In the genomic region with DNA sequence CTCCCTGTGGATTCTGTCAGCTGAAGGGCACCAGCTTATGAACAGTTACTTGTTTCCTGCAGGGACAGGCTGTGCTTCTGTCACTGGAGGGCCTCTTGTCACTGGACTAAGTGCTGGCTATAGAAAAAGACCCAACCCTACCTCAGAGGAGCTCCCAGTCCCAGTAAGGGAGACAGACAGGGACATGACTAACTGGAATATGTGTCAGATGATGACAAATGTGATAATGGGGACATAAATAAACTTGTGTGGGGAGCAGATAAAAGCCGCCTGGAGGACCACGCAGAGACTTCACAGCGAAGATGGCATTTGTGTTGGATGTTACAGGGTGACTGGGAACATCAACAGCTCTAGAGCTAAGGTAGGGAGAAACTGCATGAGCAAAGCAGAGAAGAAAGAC, we compare ENCODE assay signal across 17 cellular contexts.
A peak's percentile ranks its signal among the peaks of the same experiment; 100 is the strongest.
DNase-seq lines count a peak whose midpoint lies in the region; ATAC-seq, FAIRE-seq and TF ChIP-seq lines count a peak whose summit lies in the region.
"Had no signal": no experiment of that assay in that cellular context is flagged by ENCODE, and none has a peak within 500 bp of the region (broad histone marks: within the 10 kb centered on the region; RNA-seq: fewer than 3 reads in every experiment).

No MANE protein-coding gene starts in this region.

- H3K27ac Mint-ChIP-seq in activated naive CD4-positive, alpha-beta T cell treated with anti-CD3 and anti-CD28 coated beads, Interleukin-2, amount 50 U/mL, for 72 hours = peak overlapping the region; percentile 3 to 6
- H3K27ac Mint-ChIP-seq in effector memory CD8-positive, alpha-beta T cell = peak overlapping the region; percentile 8 to 18
- peak overlapping the region; percentile 4 to 65 (median 32) for H3K27ac Mint-ChIP-seq in immature natural killer cell
- no peak overlapping the region for H3K27ac Mint-ChIP-seq in activated T-helper 17 cell treated with anti-CD3 and anti-CD28 coated beads, Interleukin-2, amount 50 U/mL, for 72 hours

- peaks cover 6 to 11% of the 10 kb centered on the region in 2 donors for H3K4me1 Mint-ChIP-seq in effector memory CD8-positive, alpha-beta T cell (ENCODE audit: low read depth in 2 of 2)
- H3K4me1 Mint-ChIP-seq in immature natural killer cell = peaks cover 35 to 52% of the 10 kb centered on the region in 2 donors
- H3K4me1 Mint-ChIP-seq in activated T-helper 17 cell treated with anti-CD3 and anti-CD28 coated beads, Interleukin-2, amount 50 U/mL, for 72 hours = no peaks in the 10 kb centered on the region

- ATAC-seq in activated naive CD4-positive, alpha-beta T cell treated with anti-CD3 and anti-CD28 coated beads, Interleukin-2, amount 50 U/mL, for 72 hours = no peak
- no peak for ATAC-seq in effector memory CD8-positive, alpha-beta T cell (replicated peaks)
- ATAC-seq in activated T-helper 17 cell treated with anti-CD3 and anti-CD28 coated beads, Interleukin-2, amount 50 U/mL, for 72 hours (replicated peaks) = no peak

- no peak overlapping the region for H3K4me3 Mint-ChIP-seq in effector memory CD8-positive, alpha-beta T cell
- H3K4me3 Mint-ChIP-seq in immature natural killer cell = no peak overlapping the region
- no peak overlapping the region for H3K4me3 Mint-ChIP-seq in activated T-helper 17 cell treated with anti-CD3 and anti-CD28 coated beads, Interleukin-2, amount 50 U/mL, for 72 hours

- TF ChIP-seq POLR2A in GM12891 (IDR thresholded peaks at IDR 0.05; ENCODE audit: low read depth, low read length) = no peak

- no peak for DNase-seq in activated naive CD4-positive, alpha-beta T cell treated with anti-CD3 and anti-CD28 coated beads, Interleukin-2, amount 50 U/mL, for 72 hours (ENCODE audit: low spot score in 2 of 2)
- DNase-seq in activated naive CD4-positive, alpha-beta T cell (lab: John Stamatoyannopoulos, UW) = no peak
- no peak for DNase-seq in effector memory CD8-positive, alpha-beta T cell
- DNase-seq in immature natural killer cell (no peak), substantia nigra (lab: John Stamatoyannopoulos, UW) (no peak), GM12891 (ENCODE audit: insufficient read length, low spot score) (no peak), GM03348 (ENCODE audit: low spot score) (no peak)
- DNase-seq: Caco-2, HCEC 1CT, Kasumi-1, NCI-H1105 treated with DMSO at 0.1 percent for 48 hours, NCI-H187, NCI-H446 had no signal

- no peaks in the 10 kb centered on the region for H3K9me3 Mint-ChIP-seq in activated naive CD4-positive, alpha-beta T cell treated with anti-CD3 and anti-CD28 coated beads, Interleukin-2, amount 50 U/mL, for 72 hours
- H3K9me3 Mint-ChIP-seq in effector memory CD8-positive, alpha-beta T cell = no peaks in the 10 kb centered on the region
- H3K9me3 Mint-ChIP-seq in immature natural killer cell = no peaks in the 10 kb centered on the region
- no peaks in the 10 kb centered on the region for H3K9me3 Mint-ChIP-seq in activated T-helper 17 cell treated with anti-CD3 and anti-CD28 coated beads, Interleukin-2, amount 50 U/mL, for 72 hours

- H3K27ac ChIP-seq in substantia nigra (ENCODE audit: low read depth, low read length, poor library complexity, severe bottlenecking) = peak overlapping the region; percentile 35
- H3K27ac ChIP-seq: C4-2B had no signal

- FAIRE-seq in GM12891 (lab: Jason Lieb, UNC) = no peak
- FAIRE-seq: A204.1, GM18507 had no signal

- H3K36me3 Mint-ChIP-seq in activated naive CD4-positive, alpha-beta T cell treated with anti-CD3 and anti-CD28 coated beads, Interleukin-2, amount 50 U/mL, for 72 hours = peaks cover 0 to 9% of the 10 kb centered on the region in 2 donors
- H3K36me3 Mint-ChIP-seq in effector memory CD8-positive, alpha-beta T cell (ENCODE audit: insufficient read depth) = peaks cover 40% of the 10 kb centered on the region
- peaks cover 17 to 47% (median 33%) of the 10 kb centered on the region in 3 donors for H3K36me3 Mint-ChIP-seq in immature natural killer cell
- peaks cover 90% of the 10 kb centered on the region for H3K36me3 Mint-ChIP-seq in activated T-helper 17 cell treated with anti-CD3 and anti-CD28 coated beads, Interleukin-2, amount 50 U/mL, for 72 hours (ENCODE audit: low read depth)

- H3K27me3 Mint-ChIP-seq in effector memory CD8-positive, alpha-beta T cell = no peaks in the 10 kb centered on the region
- H3K27me3 Mint-ChIP-seq in immature natural killer cell (ENCODE audit: low read depth in 3 of 3) = peaks cover 0 to 15% (median 3%) of the 10 kb centered on the region in 3 donors
- H3K27me3 Mint-ChIP-seq in activated T-helper 17 cell treated with anti-CD3 and anti-CD28 coated beads, Interleukin-2, amount 50 U/mL, for 72 hours = no peaks in the 10 kb centered on the region

TF ChIP-seq in GM12891, 5 proteins besides CTCF, POLR2A, EP300 and RAD21:
- no peak for TF ChIP-seq POLR2AphosphoS5 (IDR thresholded peaks at IDR 0.05; ENCODE audit: low read depth, low read length)
- TF ChIP-seq SPI1 (IDR thresholded peaks at IDR 0.05; ENCODE audit: low read depth, low read length) = no peak
- no peak for TF ChIP-seq PAX5 (IDR thresholded peaks at IDR 0.05; ENCODE audit: insufficient read depth, low read length, severe bottlenecking)
- TF ChIP-seq POU2F2 (IDR thresholded peaks at IDR 0.05; ENCODE audit: low read depth, low read length) = no peak
- TF ChIP-seq TAF1 (IDR thresholded peaks at IDR 0.05; ENCODE audit: low read depth, low read length) = no peak
